ENCODE assay signal across 1 cellular context in genomic region chr11:607020-607780, GRCh38.
TF ChIP-seq lines count a peak whose summit lies in the region.

No MANE protein-coding gene starts in this region.

TF ChIP-seq in GM23338, 12 proteins besides CTCF, POLR2A, EP300 and RAD21:
- TF ChIP-seq NANOG (IDR thresholded peaks at IDR 0.05; ENCODE audit: borderline replicate concordance) (no peak), ETS1 (IDR thresholded peaks at IDR 0.05) (no peak), JUNB (IDR thresholded peaks at IDR 0.05; ENCODE audit: unreplicated experiment) (no peak), STAT1 (IDR thresholded peaks at IDR 0.05; ENCODE audit: unreplicated experiment) (no peak), ZNF462 (CRISPR knock-in tag; IDR thresholded peaks at IDR 0.05) (no peak), ZNF114 (CRISPR knock-in tag; IDR thresholded peaks at IDR 0.05) (no peak), POLR2AphosphoS5 (IDR thresholded peaks at IDR 0.05; ENCODE audit: low read depth) (no peak), EZH2 (IDR thresholded peaks at IDR 0.05; ENCODE audit: low read depth, unreplicated experiment) (no peak), REST (IDR thresholded peaks at IDR 0.05; ENCODE audit: unreplicated experiment) (no peak), CREB1 (CRISPR knock-in tag; IDR thresholded peaks at IDR 0.05; ENCODE audit: low read depth) (no peak), EZH2phosphoT487 (IDR thresholded peaks at IDR 0.05; ENCODE audit: unreplicated experiment) (no peak)
